Comparison of ENCODE assay signal across 14 cellular contexts in the genomic region with DNA sequence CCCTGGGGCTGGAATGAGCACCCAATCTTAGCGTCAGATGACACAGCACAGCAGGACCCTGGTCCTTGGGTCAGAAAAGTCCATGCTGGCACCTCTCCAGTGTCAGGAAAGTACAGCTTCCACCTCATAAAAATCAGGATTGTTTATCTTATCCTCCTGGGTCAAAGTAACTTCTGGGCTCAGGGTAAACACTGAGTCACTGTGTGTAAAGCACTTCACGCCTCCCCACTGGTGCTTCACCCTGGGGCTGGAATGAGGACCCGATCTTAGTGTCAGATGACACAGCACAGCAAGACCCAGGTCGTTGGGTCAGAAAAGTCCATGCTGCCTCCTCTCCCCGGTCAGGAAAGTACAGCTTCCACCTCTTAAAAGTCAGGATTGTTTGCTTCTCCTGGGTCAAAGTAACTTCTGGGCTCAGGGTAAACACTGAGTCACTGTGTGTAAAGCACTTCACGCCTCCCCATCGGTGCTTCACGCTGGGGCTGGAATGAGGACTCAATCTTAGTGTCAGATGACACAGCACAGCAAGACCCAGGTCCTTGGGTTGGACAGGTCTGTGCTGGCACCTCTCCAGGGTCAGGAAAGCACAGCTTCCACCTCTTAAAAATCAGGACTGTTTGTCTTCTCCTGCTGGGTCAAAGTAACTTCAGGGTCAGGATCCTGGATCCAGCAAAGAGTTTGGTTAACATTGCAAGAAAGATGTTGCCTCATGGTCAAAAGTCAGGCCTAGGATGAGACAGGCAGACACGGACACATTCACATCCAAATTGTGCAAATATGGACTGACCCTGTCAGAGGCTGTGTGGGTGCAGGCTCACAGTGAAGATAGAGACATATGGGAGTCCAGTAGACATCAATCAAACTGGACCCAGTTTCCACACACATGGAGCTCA. TPM values are rescaled to one million over a fixed set of nuclear protein-coding genes. Genes with fewer than 3 reads are reported as not detected.
A peak's percentile ranks its signal among the peaks of the same experiment; 100 is the strongest.
DNase-seq lines count a peak whose midpoint lies in the region; TF ChIP-seq lines count a peak whose summit lies in the region.
"Had no signal": no experiment of that assay in that cellular context is flagged by ENCODE, and none has a peak within 500 bp of the region (broad histone marks: within the 10 kb centered on the region; RNA-seq: fewer than 3 reads in every experiment).

No MANE protein-coding gene starts in this region.

- TF ChIP-seq POLR2A in ovary (IDR thresholded peaks at IDR 0.05), result no peak

- peaks cover 15% of the 10 kb centered on the region for H3K4me1 ChIP-seq in ovary (ENCODE audit: insufficient read depth)
- H3K4me1 ChIP-seq: suprapubic skin had no signal

- H3K27me3 Mint-ChIP-seq in osteocyte (ENCODE audit: unreplicated experiment), result peaks cover 4% of the 10 kb centered on the region

- TF ChIP-seq EP300 in ovary (IDR thresholded peaks at IDR 0.05), result no peak

- H3K9me3 ChIP-seq in ovary, result no peaks in the 10 kb centered on the region

- no peaks in the 10 kb centered on the region for H3K36me3 Mint-ChIP-seq in osteocyte (ENCODE audit: unreplicated experiment)

- 6 to 27% (median 8%) methylated on average over 9 of the region's 9 CpGs for WGBS in ovary, 3 donors

- peak overlapping the region in 1 of 2 donors; percentile 49 for H3K27ac ChIP-seq in ovary
- H3K27ac ChIP-seq: suprapubic skin had no signal

- H3K4me1 Mint-ChIP-seq in osteocyte (ENCODE audit: unreplicated experiment), result no peaks in the 10 kb centered on the region
- H3K4me1 Mint-ChIP-seq: CD8-positive, alpha-beta memory T cell; IgD-negative memory B cell had no signal

- no peak overlapping the region for H3K4me3 Mint-ChIP-seq in osteocyte (ENCODE audit: unreplicated experiment)
- H3K4me3 Mint-ChIP-seq: CD8-positive, alpha-beta memory T cell; IgD-negative memory B cell had no signal

- no peak overlapping the region for H3K27ac Mint-ChIP-seq in osteocyte (ENCODE audit: unreplicated experiment)
- H3K27ac Mint-ChIP-seq: CD8-positive, alpha-beta memory T cell had no signal

- H3K9me3 Mint-ChIP-seq in osteocyte (ENCODE audit: unreplicated experiment), result peaks cover 14% of the 10 kb centered on the region

- no peak overlapping the region for H3K4me3 ChIP-seq in choroid plexus epithelial cell (ENCODE audit: low read depth, low read length)
- no peak overlapping the region for H3K4me3 ChIP-seq in ovary
- H3K4me3 ChIP-seq: suprapubic skin had no signal

- intact Hi-C loops in ovary (cut with DNase I), result loop anchor here in 1 of 4 donors (10.0 kb wide), 1 partner anchor 56 kb away; no protein-coding TSS in a partner anchor

- peak; percentile 22 for DNase-seq in EL
- DNase-seq in NCI-H2029 treated with DMSO at 0.1 percent for 48 hours (lab: John Stamatoyannopoulos, UW), result peak; percentile 73
- peak; percentile 33 for DNase-seq in choroid plexus epithelial cell (ENCODE audit: low read depth)
- DNase-seq in ovary, result peak; percentile 48 to 68 (median 60)
- no peak for DNase-seq in NCI-H146 treated with DMSO at 0.1 percent for 48 hours (lab: John Stamatoyannopoulos, UW; ENCODE audit: unreplicated experiment)
- no peak for DNase-seq in activated CD4-positive, alpha-beta T cell treated with anti-CD3 and anti-CD28 coated beads for 4 hours
- DNase-seq in NCI-H1436 (lab: John Stamatoyannopoulos, UW), result no peak
- DNase-seq in osteocyte (ENCODE audit: extremely low spot score, unreplicated experiment), result no peak
- DNase-seq: activated CD4-positive, CD25-positive, alpha-beta regulatory T cell; caudate nucleus; CD8-positive, alpha-beta memory T cell; kidney had no signal

- H3K36me3 ChIP-seq in ovary, result no peaks in the 10 kb centered on the region
- H3K36me3 ChIP-seq: suprapubic skin had no signal

- TF ChIP-seq CTCF in choroid plexus epithelial cell (conservative IDR thresholded peaks at IDR 0.05; ENCODE audit: low read depth, low read length), result no peak
- TF ChIP-seq CTCF in ovary (IDR thresholded peaks at IDR 0.05), result no peak
- no peak for TF ChIP-seq CTCF in osteocyte (IDR thresholded peaks at IDR 0.05)

- H3K27me3 ChIP-seq in ovary, result no peaks in the 10 kb centered on the region
- H3K27me3 ChIP-seq: suprapubic skin had no signal

RNA-seq across cellular contexts. Expression of a gene that starts 39.2 kb away (rescaled TPM):
- 1 to 10 TPM in 1 of 7 donors, under 1 TPM in 3, not detected in 3; 0.45 to 1.6 (median 0.69) TPM for total RNA-seq in ovary
- polyA plus RNA-seq in ovary, result under 1 TPM; 0.37 to 0.67 TPM
- total RNA-seq in osteocyte, result not detected in 2 replicates
- total RNA-seq: CD8-positive, alpha-beta memory T cell; kidney; suprapubic skin had no signal
- polyA plus RNA-seq: CD8-positive, alpha-beta memory T cell; IgD-negative memory B cell had no signal

Comparison
In these comparisons a context has a peak if more than half of its experiments do, and no peak if none do; other contexts are left out.
1. DNase-seq: peak in EL (single experiment), NCI-H2029 treated with DMSO at 0.1 percent for 48 hours (single experiment), choroid plexus epithelial cell (single experiment) and ovary (5 of 5); none in NCI-H146 treated with DMSO at 0.1 percent for 48 hours (single experiment), activated CD4-positive, alpha-beta T cell treated with anti-CD3 and anti-CD28 coated beads for 4 hours (0 of 2), NCI-H1436 (single experiment) and osteocyte (single experiment).